ENCODE assay signal across 14 cellular contexts in the genomic region with DNA sequence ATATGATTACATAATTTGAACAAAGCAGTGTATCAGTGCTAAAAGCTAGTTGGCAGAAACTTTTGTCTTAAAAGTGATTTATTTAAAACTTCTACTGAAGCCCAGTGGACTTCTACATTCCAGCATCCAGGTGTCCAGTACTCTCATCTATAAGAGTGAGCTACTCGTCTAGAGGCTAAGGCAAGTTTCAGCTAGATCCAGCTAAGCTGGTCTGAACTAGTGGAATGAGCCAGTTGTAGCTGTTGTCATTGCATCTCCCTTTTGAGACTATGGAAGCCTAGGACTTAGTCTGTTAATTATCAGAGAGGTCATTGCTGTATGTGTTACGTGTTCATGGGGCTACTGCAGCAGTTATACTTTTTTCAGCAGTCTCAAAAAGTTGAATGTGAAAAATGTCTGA.
"Had no signal": no experiment of that assay in that cellular context is flagged by ENCODE, and none has a peak within 500 bp of the region (broad histone marks: within the 10 kb centered on the region; RNA-seq: fewer than 3 reads in every experiment).

No MANE protein-coding gene starts in this region.

- H3K9me3 Mint-ChIP-seq: activated T-cell treated with anti-CD3 and anti-CD28 coated beads, Interleukin-2, amount 50 U/mL, for 4 hours; brain; nephron progenitor cell had no signal

- H3K27me3 Mint-ChIP-seq: activated CD8-positive, alpha-beta memory T cell treated with anti-CD3 and anti-CD28 coated beads, Interleukin-2, amount 10 ng/mL, durations not matched to agents 7 days and 5 days; brain; progenitor cell of endocrine pancreas had no signal

- H3K4me3 Mint-ChIP-seq: activated CD8-positive, alpha-beta memory T cell treated with anti-CD3 and anti-CD28 coated beads, Interleukin-2, amount 10 ng/mL, durations not matched to agents 7 days and 5 days; activated T-cell treated with anti-CD3 and anti-CD28 coated beads, Interleukin-2, amount 50 U/mL, for 4 hours; brain; nephron progenitor cell had no signal

- DNase-seq: activated CD4-positive, alpha-beta T cell treated with anti-CD3 and anti-CD28 coated beads, Interleukin-2, amount 50 U/mL, for 1 hour; activated CD8-positive, alpha-beta memory T cell treated with anti-CD3 and anti-CD28 coated beads, Interleukin-2, amount 10 ng/mL, durations not matched to agents 7 days and 5 days; central memory CD4-positive, alpha-beta T cell; colonic mucosa; foreskin fibroblast; glutamatergic neuron; hypothalamus; nephron progenitor cell; occipital lobe; right cardiac atrium; SJCRH30 had no signal

- H3K27ac Mint-ChIP-seq: activated CD8-positive, alpha-beta memory T cell treated with anti-CD3 and anti-CD28 coated beads, Interleukin-2, amount 10 ng/mL, durations not matched to agents 7 days and 5 days; brain; nephron progenitor cell; progenitor cell of endocrine pancreas had no signal

- H3K36me3 Mint-ChIP-seq: brain had no signal

- ATAC-seq: activated CD8-positive, alpha-beta memory T cell treated with anti-CD3 and anti-CD28 coated beads, Interleukin-2, amount 10 ng/mL, durations not matched to agents 7 days and 5 days; right cardiac atrium had no signal
